18 cellular contexts compared by ENCODE assay signal in the genomic region with DNA sequence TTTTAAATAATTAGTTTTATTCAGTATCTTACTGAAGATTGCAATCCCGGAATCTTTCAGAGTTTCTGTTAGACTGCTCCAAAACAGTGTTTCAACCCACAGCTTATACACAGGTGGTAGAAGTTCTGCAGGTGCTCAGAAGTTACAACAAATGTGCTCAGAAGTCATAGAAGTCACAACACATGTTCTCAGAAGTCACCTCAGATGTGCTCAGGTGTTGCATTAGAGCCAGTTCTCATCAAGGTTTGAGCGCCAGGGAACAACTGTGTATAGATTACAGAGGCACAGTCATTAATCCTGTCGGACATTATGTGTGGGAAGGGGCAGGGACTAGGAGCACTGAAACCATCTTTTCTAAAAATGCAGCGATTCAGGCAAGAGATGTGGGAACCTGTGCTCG.
DNase-seq lines count a peak whose midpoint lies in the region; ATAC-seq, FAIRE-seq and TF ChIP-seq lines count a peak whose summit lies in the region.
"Had no signal": no experiment of that assay in that cellular context is flagged by ENCODE, and none has a peak within 500 bp of the region (broad histone marks: within the 10 kb centered on the region; RNA-seq: fewer than 3 reads in every experiment).

No MANE protein-coding gene starts in this region.

- H4K20me1 ChIP-seq in astrocyte (ENCODE audit: insufficient read depth, low read length) (no peaks in the 10 kb centered on the region), smooth muscle cell (ENCODE audit: low read depth) (no peaks in the 10 kb centered on the region)

- H3K36me3 ChIP-seq in astrocyte (ENCODE audit: insufficient read depth, low read length), result no peaks in the 10 kb centered on the region
- H3K36me3 ChIP-seq in smooth muscle cell (ENCODE audit: low read depth), result no peaks in the 10 kb centered on the region
- H3K36me3 ChIP-seq: BE2C had no signal

- no peaks in the 10 kb centered on the region for H3K27me3 ChIP-seq in astrocyte (ENCODE audit: insufficient read depth, low read length)
- no peaks in the 10 kb centered on the region for H3K27me3 ChIP-seq in smooth muscle cell (ENCODE audit: low read depth)
- H3K27me3 ChIP-seq: BE2C had no signal

- ATAC-seq in HG02885 (IDR thresholded peaks at IDR 0.05; ENCODE audit: poor library complexity, unreplicated experiment), result no peak

- H3K27ac Mint-ChIP-seq in astrocyte (ENCODE audit: unreplicated experiment) (no peak overlapping the region), nephron progenitor cell (peak overlapping the region; percentile 77)
- H3K27ac Mint-ChIP-seq: CD4-positive, CD25-positive, alpha-beta regulatory T cell; CD8-positive, alpha-beta memory T cell; H9 had no signal

- no peak overlapping the region for H3K4me2 ChIP-seq in astrocyte (ENCODE audit: low read length)
- peak overlapping the region; percentile 68 for H3K4me2 ChIP-seq in smooth muscle cell

- no peaks in the 10 kb centered on the region for H3K9me3 Mint-ChIP-seq in astrocyte (ENCODE audit: unreplicated experiment)
- peaks cover 40% of the 10 kb centered on the region for H3K9me3 Mint-ChIP-seq in nephron progenitor cell
- H3K9me3 Mint-ChIP-seq: H9 had no signal

- H3K4me1 ChIP-seq in astrocyte (ENCODE audit: insufficient read depth, low read length), result peaks cover 23% of the 10 kb centered on the region
- peaks cover 19% of the 10 kb centered on the region for H3K4me1 ChIP-seq in smooth muscle cell (ENCODE audit: low read depth)
- H3K4me1 ChIP-seq: BE2C had no signal

- H3K36me3 Mint-ChIP-seq in astrocyte (ENCODE audit: low read depth, unreplicated experiment) (no peaks in the 10 kb centered on the region), nephron progenitor cell (ENCODE audit: low read depth) (peaks cover 23% of the 10 kb centered on the region)
- H3K36me3 Mint-ChIP-seq: CD4-positive, CD25-positive, alpha-beta regulatory T cell; CD8-positive, alpha-beta memory T cell had no signal

- H3F3A ChIP-seq in smooth muscle cell (ENCODE audit: low read depth), result peaks cover 2% of the 10 kb centered on the region

- H3K79me2 ChIP-seq in astrocyte (ENCODE audit: insufficient read depth, low read length), result no peaks in the 10 kb centered on the region
- no peaks in the 10 kb centered on the region for H3K79me2 ChIP-seq in smooth muscle cell (ENCODE audit: low read depth)

- H2AFZ ChIP-seq in astrocyte (ENCODE audit: low read depth, low read length) (no peak overlapping the region), smooth muscle cell (ENCODE audit: low read depth) (peak overlapping the region; percentile 84)

- DNase-seq in GM18507 (ENCODE audit: extremely low spot score, insufficient read length, low read depth) (no peak), astrocyte (ENCODE audit: low read depth) (no peak), nephron progenitor cell (no peak), smooth muscle cell (lab: John Stamatoyannopoulos, UW; ENCODE audit: unreplicated experiment) (no peak), NCI-H2029 treated with DMSO at 0.1 percent for 48 hours (lab: John Stamatoyannopoulos, UW) (no peak), AG08396 (ENCODE audit: low spot score) (no peak)
- DNase-seq: 8988T; BE2C; C1 segment of cervical spinal cord; CD4-positive, CD25-positive, alpha-beta regulatory T cell; CD8-positive, alpha-beta memory T cell; COR-L47; DMS 273 treated with DMSO at 0.1 percent for 48 hours; GOT3; H9 had no signal

- no peak for TF ChIP-seq CTCF in astrocyte (IDR thresholded peaks at IDR 0.05; ENCODE audit: insufficient read depth, low read depth, low read length)
- no peak for TF ChIP-seq CTCF in nephron progenitor cell (IDR thresholded peaks at IDR 0.05)
- TF ChIP-seq CTCF in smooth muscle cell (IDR thresholded peaks at IDR 0.05; ENCODE audit: borderline replicate concordance, insufficient read depth, poor library complexity, severe bottlenecking), result no peak

- peak; percentile 59 for FAIRE-seq in GM18507 (lab: Jason Lieb, UNC)
- FAIRE-seq in astrocyte (lab: Jason Lieb, UNC), result peak; percentile 98
- FAIRE-seq: G401.6, GM12891 had no signal

- H3K4me1 Mint-ChIP-seq in astrocyte (ENCODE audit: low read depth, unreplicated experiment) (peaks cover 11% of the 10 kb centered on the region), nephron progenitor cell (peaks cover 50% of the 10 kb centered on the region)
- H3K4me1 Mint-ChIP-seq: CD4-positive, CD25-positive, alpha-beta regulatory T cell; CD8-positive, alpha-beta memory T cell had no signal

- H3K27ac ChIP-seq in astrocyte (ENCODE audit: low read depth, low read length), result no peak overlapping the region
- H3K27ac ChIP-seq in smooth muscle cell (ENCODE audit: low read depth), result no peak overlapping the region

- WGBS in smooth muscle cell (ENCODE audit: low lambda C conversion rate), result 90% methylated on average over 5 of the region's 5 CpGs

- no peak overlapping the region for H3K4me3 ChIP-seq in astrocyte (ENCODE audit: insufficient read depth, low read depth, low read length)
- no peak overlapping the region for H3K4me3 ChIP-seq in smooth muscle cell

- no peaks in the 10 kb centered on the region for H3K9me3 ChIP-seq in astrocyte (ENCODE audit: insufficient read depth, low read depth, low read length)
- no peaks in the 10 kb centered on the region for H3K9me3 ChIP-seq in smooth muscle cell (replicated peaks; ENCODE audit: low read depth)
- H3K9me3 ChIP-seq: BE2C had no signal

- H3K27me3 Mint-ChIP-seq in astrocyte (ENCODE audit: low read depth, unreplicated experiment) (no peaks in the 10 kb centered on the region), nephron progenitor cell (ENCODE audit: low read depth, poor library complexity) (peaks cover 2% of the 10 kb centered on the region)
- H3K27me3 Mint-ChIP-seq: CD4-positive, CD25-positive, alpha-beta regulatory T cell had no signal

- H3K4me3 Mint-ChIP-seq in astrocyte (ENCODE audit: unreplicated experiment) (no peak overlapping the region), nephron progenitor cell (no peak overlapping the region)
- H3K4me3 Mint-ChIP-seq: CD4-positive, CD25-positive, alpha-beta regulatory T cell; CD8-positive, alpha-beta memory T cell; H9 had no signal

- no peak overlapping the region for H3K9ac ChIP-seq in astrocyte (ENCODE audit: low read length)
- H3K9ac ChIP-seq in smooth muscle cell (ENCODE audit: low read depth), result no peak overlapping the region
